ENCODE assay signal across 11 cellular contexts in genomic region chr14:58281969-58282368, GRCh38. TPM values are rescaled to one million over a fixed set of nuclear protein-coding genes. Genes with fewer than 3 reads are reported as not detected.
DNase-seq lines count a peak whose midpoint lies in the region; ATAC-seq and TF ChIP-seq lines count a peak whose summit lies in the region.
"Had no signal": no experiment of that assay in that cellular context is flagged by ENCODE, and none has a peak within 500 bp of the region (broad histone marks: within the 10 kb centered on the region; RNA-seq: fewer than 3 reads in every experiment).

No MANE protein-coding gene starts in this region.

- TF ChIP-seq CTCF in chondrocyte (IDR thresholded peaks at IDR 0.05) = no peak
- no peak for TF ChIP-seq CTCF in tibial nerve (IDR thresholded peaks at IDR 0.05)
- TF ChIP-seq CTCF in lower leg skin (IDR thresholded peaks at IDR 0.05) = no peak

- no peaks in the 10 kb centered on the region for H3K27me3 ChIP-seq in tibial nerve

- intact Hi-C loops in lower leg skin (cut with DNase I; ENCODE audit: low total_unique reads) = no loop called here

- TF ChIP-seq POLR2A in tibial nerve (IDR thresholded peaks at IDR 0.05) (no peak), lower leg skin (IDR thresholded peaks at IDR 0.05) (no peak)

- no CpG with 5 or more reads among the region's 3 CpGs for WGBS in mesodermal cell (ENCODE audit: insufficient coverage in 2 of 2), 2 experiments
- 55 to 57% methylated on average over 3 of the region's 3 CpGs for WGBS in tibial nerve, 2 donors
- 59 to 66% methylated on average over 3 of the region's 3 CpGs for WGBS in lower leg skin, 2 donors

- peaks cover 52% of the 10 kb centered on the region for H3K4me1 Mint-ChIP-seq in activated CD8-positive, alpha-beta memory T cell treated with anti-CD3 and anti-CD28 coated beads, Interleukin-2, amount 10 ng/mL, durations not matched to agents 7 days and 5 days
- peaks cover 53% of the 10 kb centered on the region for H3K4me1 Mint-ChIP-seq in chondrocyte (ENCODE audit: low read depth)

- H3K4me1 ChIP-seq in mesodermal cell (ENCODE audit: control insufficient read depth, insufficient read depth, low read length, poor library complexity, severe bottlenecking) = peaks cover 7% of the 10 kb centered on the region
- peaks cover 3 to 51% (median 23%) of the 10 kb centered on the region in 4 donors for H3K4me1 ChIP-seq in tibial nerve

- H3K4me3 Mint-ChIP-seq in activated CD8-positive, alpha-beta memory T cell treated with anti-CD3 and anti-CD28 coated beads, Interleukin-2, amount 10 ng/mL, durations not matched to agents 7 days and 5 days = no peak overlapping the region
- H3K4me3 Mint-ChIP-seq in chondrocyte (ENCODE audit: unreplicated experiment) = peak overlapping the region; percentile 46

- peak overlapping the region; percentile 93 for H3K27ac Mint-ChIP-seq in activated CD8-positive, alpha-beta memory T cell treated with anti-CD3 and anti-CD28 coated beads, Interleukin-2, amount 10 ng/mL, durations not matched to agents 7 days and 5 days
- H3K27ac Mint-ChIP-seq in chondrocyte (ENCODE audit: unreplicated experiment) = peak overlapping the region; percentile 95

- H3K36me3 Mint-ChIP-seq in activated CD8-positive, alpha-beta memory T cell treated with anti-CD3 and anti-CD28 coated beads, Interleukin-2, amount 10 ng/mL, durations not matched to agents 7 days and 5 days = peaks cover 53% of the 10 kb centered on the region
- H3K36me3 Mint-ChIP-seq in chondrocyte (ENCODE audit: low read depth) = peaks cover 29% of the 10 kb centered on the region

- H3K36me3 ChIP-seq in mesodermal cell (ENCODE audit: control insufficient read depth, insufficient read depth, low read length) (peaks cover 77% of the 10 kb centered on the region), tibial nerve (peaks cover 0 to 64% (median 6%) of the 10 kb centered on the region in 3 donors)

- no peak for ATAC-seq in activated CD8-positive, alpha-beta memory T cell treated with anti-CD3 and anti-CD28 coated beads, Interleukin-2, amount 10 ng/mL, durations not matched to agents 7 days and 5 days
- ATAC-seq: HCT116 had no signal

- peak overlapping the region; percentile 7 for H3K27ac ChIP-seq in mesodermal cell (ENCODE audit: low read depth, low read length, severe bottlenecking)
- H3K27ac ChIP-seq in tibial nerve = peak overlapping the region; percentile 54 to 89 (median 79)

- H3K9me3 ChIP-seq in mesodermal cell (ENCODE audit: control insufficient read depth, low read length) (no peaks in the 10 kb centered on the region), tibial nerve (no peaks in the 10 kb centered on the region)

- no peak for DNase-seq in activated CD8-positive, alpha-beta memory T cell treated with anti-CD3 and anti-CD28 coated beads, Interleukin-2, amount 10 ng/mL, durations not matched to agents 7 days and 5 days
- DNase-seq in activated CD8-positive, alpha-beta memory T cell treated with anti-CD3 and anti-CD28 coated beads for 24 hours = no peak
- no peak for DNase-seq in chondrocyte (ENCODE audit: low spot score)
- DNase-seq in tibial nerve (ENCODE audit: low spot score in 2 of 2) = no peak
- no peak for DNase-seq in lower leg skin (ENCODE audit: low spot score in 2 of 2)
- DNase-seq in NCI-H1694 (lab: John Stamatoyannopoulos, UW) = no peak
- no peak for DNase-seq in RKO (ENCODE audit: low spot score)
- DNase-seq: Karpas-422; stimulated activated CD4-positive, alpha-beta T cell treated with anti-CD3 and anti-CD28 coated beads, Interleukin-4, amount 100 ng/mL, for 1 hour had no signal

- H3K4me3 ChIP-seq in mesodermal cell (ENCODE audit: extremely low read depth, insufficient read depth, low read length, poor library complexity, severe bottlenecking) = no peak overlapping the region
- H3K4me3 ChIP-seq in tibial nerve = peak overlapping the region in 1 of 4 donors; percentile 6
- no peak overlapping the region for H3K4me3 ChIP-seq in lower leg skin (ENCODE audit: low read depth, poor library complexity, severe bottlenecking)

- CTCF ChIA-PET in activated CD8-positive, alpha-beta memory T cell treated with anti-CD3 and anti-CD28 coated beads, Interleukin-2, amount 10 ng/mL, durations not matched to agents 7 days and 5 days (lab: Charles Lee) = interaction anchor here (0.7 to 1.7 kb wide), 2 partner anchors 16 to 690 kb away, joined by 3 to 4 read pairs; partner anchors contain the start of gene ARID4A

- H3K27me3 Mint-ChIP-seq in activated CD8-positive, alpha-beta memory T cell treated with anti-CD3 and anti-CD28 coated beads, Interleukin-2, amount 10 ng/mL, durations not matched to agents 7 days and 5 days = no peaks in the 10 kb centered on the region
- H3K27me3 Mint-ChIP-seq in chondrocyte (ENCODE audit: low read depth) = no peaks in the 10 kb centered on the region

- no peaks in the 10 kb centered on the region for H3K9me3 Mint-ChIP-seq in activated CD8-positive, alpha-beta memory T cell treated with anti-CD3 and anti-CD28 coated beads, Interleukin-2, amount 10 ng/mL, durations not matched to agents 7 days and 5 days (ENCODE audit: low read depth)
- no peaks in the 10 kb centered on the region for H3K9me3 Mint-ChIP-seq in chondrocyte (ENCODE audit: low read depth)

- no peak for TF ChIP-seq EP300 in tibial nerve (IDR thresholded peaks at IDR 0.05)

RNA-seq across cellular contexts. Expression of gene ARID4A, which starts 16.4 kb away (rescaled TPM):
- 10 to 100 TPM; 32.2 to 35.8 TPM for total RNA-seq in activated CD8-positive, alpha-beta memory T cell treated with anti-CD3 and anti-CD28 coated beads, Interleukin-2, amount 10 ng/mL, durations not matched to agents 7 days and 5 days
- total RNA-seq in chondrocyte = 14.0 to 23.7 TPM (median 19.1 TPM) in 3 replicates
- 16.1 TPM for polyA plus RNA-seq in mesodermal cell (2013, experiment 1 of 2)
- polyA plus RNA-seq in mesodermal cell (2013, experiment 2 of 2) = 16.2 TPM
- 10 to 100 TPM; 20.4 to 45.7 (median 31.3) TPM for total RNA-seq in tibial nerve
- total RNA-seq in lower leg skin = 10 to 100 TPM; 13.6 to 32.6 (median 18.4) TPM

RNA-seq across cellular contexts. Expression of gene PSMA3, which starts 37.3 kb away (rescaled TPM):
- total RNA-seq in activated CD8-positive, alpha-beta memory T cell treated with anti-CD3 and anti-CD28 coated beads, Interleukin-2, amount 10 ng/mL, durations not matched to agents 7 days and 5 days = 100 to 1,000 TPM; 284 to 312 TPM
- total RNA-seq in chondrocyte (132 to 162 TPM (median 136 TPM) in 3 replicates), tibial nerve (10 to 100 TPM; 82.8 to 99.0 (median 87.0) TPM), lower leg skin (10 to 100 TPM; 55.1 to 70.8 (median 64.4) TPM)
- 142 TPM for polyA plus RNA-seq in mesodermal cell (2013, experiment 1 of 2)
- 195 TPM for polyA plus RNA-seq in mesodermal cell (2013, experiment 2 of 2)
